ENCODE assay signal across 1 cellular context in the genomic region with DNA sequence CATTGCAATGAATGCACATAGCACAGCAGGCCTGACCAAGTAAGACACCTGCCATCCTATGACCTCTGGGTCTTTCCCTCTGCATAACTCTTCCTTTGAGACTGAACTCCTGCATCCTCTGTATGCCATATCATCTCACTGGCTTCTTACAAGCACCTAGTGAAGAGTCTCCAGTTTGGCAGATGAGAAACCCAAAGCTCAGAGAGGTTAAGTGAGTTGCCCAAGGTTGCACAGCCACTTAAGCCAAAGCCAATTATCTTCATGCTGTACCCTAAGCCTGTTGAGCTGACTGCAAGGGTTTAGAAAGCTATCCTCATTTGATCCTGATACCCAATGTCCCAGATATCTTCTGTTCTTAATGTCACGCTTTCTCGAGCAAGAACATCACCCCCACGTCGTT.
TF ChIP-seq lines count a peak whose summit lies in the region.

No MANE protein-coding gene starts in this region.

TF ChIP-seq in HepG2, 621 proteins besides CTCF, POLR2A, EP300 and RAD21:
- TF ChIP-seq ZNF788 (CRISPR knock-in tag; IDR thresholded peaks at IDR 0.05; ENCODE audit: borderline replicate concordance) (peak; percentile 27; the same call in 1 of the 2 replicates), AHR (CRISPR knock-in tag; IDR thresholded peaks at IDR 0.05) (no peak), GTF3A (CRISPR knock-in tag; conservative IDR thresholded peaks at IDR 0.05) (no peak), MAFF (IDR thresholded peaks at IDR 0.05; ENCODE audit: low read depth, low read length) (no peak), TBX2 (CRISPR knock-in tag; IDR thresholded peaks at IDR 0.05; ENCODE audit: borderline replicate concordance) (peak; percentile 34; the same call in 1 of the 2 replicates), ZNF768 (CRISPR knock-in tag; IDR thresholded peaks at IDR 0.05) (peak; percentile 91; the same call in 1 of the 2 replicates), ZMYM3 (CRISPR knock-in tag; IDR thresholded peaks at IDR 0.05) (peak; percentile 69)
- TF ChIP-seq, protein P1, sequence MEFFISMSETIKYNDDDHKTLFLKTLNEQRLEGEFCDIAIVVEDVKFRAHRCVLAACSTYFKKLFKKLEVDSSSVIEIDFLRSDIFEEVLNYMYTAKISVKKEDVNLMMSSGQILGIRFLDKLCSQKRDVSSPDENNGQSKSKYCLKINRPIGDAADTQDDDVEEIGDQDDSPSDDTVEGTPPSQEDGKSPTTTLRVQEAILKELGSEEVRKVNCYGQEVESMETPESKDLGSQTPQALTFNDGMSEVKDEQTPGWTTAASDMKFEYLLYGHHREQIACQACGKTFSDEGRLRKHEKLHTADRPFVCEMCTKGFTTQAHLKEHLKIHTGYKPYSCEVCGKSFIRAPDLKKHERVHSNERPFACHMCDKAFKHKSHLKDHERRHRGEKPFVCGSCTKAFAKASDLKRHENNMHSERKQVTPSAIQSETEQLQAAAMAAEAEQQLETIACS (CRISPR knock-in tag; IDR thresholded peaks at IDR 0.05), result no peak
